8 cellular contexts compared by ENCODE assay signal in genomic region chr4:78720994-78721677, GRCh38. TPM values are rescaled to one million over a fixed set of nuclear protein-coding genes. Genes with fewer than 3 reads are reported as not detected.
DNase-seq lines count a peak whose midpoint lies in the region; ATAC-seq lines count a peak whose summit lies in the region.

No MANE protein-coding gene starts in this region.

- ATAC-seq in GM19351 (IDR thresholded peaks at IDR 0.05; ENCODE audit: unreplicated experiment): peak; percentile 95
- ATAC-seq in HG03108 (IDR thresholded peaks at IDR 0.05; ENCODE audit: unreplicated experiment): peak; percentile 87

- peak; percentile 32 to 41 for DNase-seq in activated T-cell treated with anti-CD3 and anti-CD28 coated beads, Interleukin-2, amount 50 U/mL, for 48 hours
- peak; percentile 16 for DNase-seq in mucosa of gallbladder (ENCODE audit: low spot score)
- no peak for DNase-seq in HT-29 (ENCODE audit: low spot score)
- no peak for DNase-seq in NCI-H128 (lab: John Stamatoyannopoulos, UW; ENCODE audit: unreplicated experiment)
- DNase-seq in SW 1271 (lab: John Stamatoyannopoulos, UW): no peak
- DNase-seq in DMS79 treated with DMSO at 0.1 percent for 48 hours (lab: John Stamatoyannopoulos, UW): no peak

RNA-seq across cellular contexts. Expression of gene BMP2K, which starts 55.0 kb away (rescaled TPM):
- total RNA-seq in mucosa of gallbladder: 42.0 TPM
- total RNA-seq in HT-29 (2014; rRNA removed; shearing (Covaris generic)): 11.3 and 12.3 TPM in 2 replicates

Comparison
In these comparisons a context has a peak if more than half of its experiments do, and no peak if none do; other contexts are left out.
1. DNase-seq: peak in activated T-cell treated with anti-CD3 and anti-CD28 coated beads, Interleukin-2, amount 50 U/mL, for 48 hours (2 of 2) and mucosa of gallbladder (single experiment); none in HT-29 (single experiment), NCI-H128 (single experiment), SW 1271 (0 of 2) and DMS79 treated with DMSO at 0.1 percent for 48 hours (single experiment).